23 cellular contexts compared by ENCODE assay signal in the genomic region with DNA sequence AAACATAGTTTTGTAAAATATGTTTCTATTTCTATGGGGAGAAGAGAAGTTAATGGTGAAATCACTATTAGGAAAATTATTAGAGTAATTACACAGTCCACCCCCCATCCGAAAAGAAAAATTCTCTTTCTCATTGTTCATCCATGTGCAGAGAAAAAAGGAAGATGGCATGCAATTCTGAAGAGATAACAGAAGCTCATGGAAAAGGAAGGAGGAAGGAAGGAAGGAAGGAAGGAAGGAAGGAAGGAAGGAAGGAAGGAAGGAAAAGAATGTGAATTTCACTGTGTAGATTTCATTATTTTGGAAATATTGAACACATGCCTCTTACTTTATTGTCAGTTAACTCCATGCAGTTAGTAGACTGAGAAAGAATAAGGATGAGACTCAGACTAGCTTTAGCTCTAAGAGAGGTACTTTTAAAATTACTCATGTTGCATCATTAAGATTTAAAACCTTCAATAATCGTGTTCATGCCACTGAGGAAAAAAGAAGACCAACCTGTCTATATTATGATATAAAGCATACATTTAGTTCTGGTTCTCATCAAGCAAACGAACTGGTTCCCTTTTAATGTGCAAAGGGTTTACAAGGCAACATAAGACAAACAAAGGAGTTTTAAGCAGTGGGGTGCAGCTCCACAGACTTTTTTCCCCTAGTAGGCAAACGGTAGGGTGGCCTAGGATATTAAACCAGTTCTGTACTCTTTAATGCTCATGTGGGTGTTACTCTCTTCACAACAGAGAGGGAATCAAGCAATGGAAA.
DNase-seq lines count a peak whose midpoint lies in the region; ATAC-seq and TF ChIP-seq lines count a peak whose summit lies in the region.
"Had no signal": no experiment of that assay in that cellular context is flagged by ENCODE, and none has a peak within 500 bp of the region (broad histone marks: within the 10 kb centered on the region; RNA-seq: fewer than 3 reads in every experiment).

No MANE protein-coding gene starts in this region.

- no peak for ATAC-seq in stimulated activated naive CD8-positive, alpha-beta T cell treated with anti-CD3 and anti-CD28 coated beads, Interleukin-15, amount 100 ng/mL, for 72 hours
- peak in 1 of 2 donors; percentile 6 for ATAC-seq in naive thymus-derived CD8-positive, alpha-beta T cell
- ATAC-seq: foreskin keratinocyte, GM12878, HCT116, psoas muscle had no signal

- peaks cover 8% of the 10 kb centered on the region for H3K9me3 Mint-ChIP-seq in stimulated activated naive CD8-positive, alpha-beta T cell treated with anti-CD3 and anti-CD28 coated beads, Interleukin-15, Interleukin-2, amounts not matched to agents 100 ng/mL and 50 ng/mL, for 24 hours
- H3K9me3 Mint-ChIP-seq in stimulated activated naive CD8-positive, alpha-beta T cell treated with anti-CD3 and anti-CD28 coated beads, Interleukin-15, amount 100 ng/mL, for 72 hours = no peaks in the 10 kb centered on the region
- no peaks in the 10 kb centered on the region for H3K9me3 Mint-ChIP-seq in activated naive CD8-positive, alpha-beta T cell (ENCODE audit: low read depth)
- no peaks in the 10 kb centered on the region for H3K9me3 Mint-ChIP-seq in naive thymus-derived CD8-positive, alpha-beta T cell
- H3K9me3 Mint-ChIP-seq: activated T-helper 1 cell treated with anti-CD3 and anti-CD28 coated beads, Interleukin-12 subunit alpha, Interleukin-12 subunit beta, Interleukin-2, Interleukin-4 antibody, amounts not matched to agents 30 ng/mL and 10 ng/mL and 1 ng/mL, durations not matched to agents 14 hours and 24 hours and 36 hours; CD14-positive monocyte had no signal

- in situ Hi-C loops in GM13977 (cut with MboI; ENCODE audit: low pct_unique_long_range_greater_than_20kb, low sequenced_read_pairs, unreplicated experiment) = no loop called here

- TF ChIP-seq CTCF in GM13977 (IDR thresholded peaks at IDR 0.05; ENCODE audit: extremely low read depth, insufficient read depth, missing control alignments) = no peak

- H3K27me3 Mint-ChIP-seq in stimulated activated naive CD8-positive, alpha-beta T cell treated with anti-CD3 and anti-CD28 coated beads, Interleukin-15, Interleukin-2, amounts not matched to agents 100 ng/mL and 50 ng/mL, for 24 hours = no peaks in the 10 kb centered on the region
- H3K27me3 Mint-ChIP-seq in stimulated activated naive CD8-positive, alpha-beta T cell treated with anti-CD3 and anti-CD28 coated beads, Interleukin-15, amount 100 ng/mL, for 72 hours = no peaks in the 10 kb centered on the region
- H3K27me3 Mint-ChIP-seq in activated naive CD8-positive, alpha-beta T cell = no peaks in the 10 kb centered on the region
- H3K27me3 Mint-ChIP-seq in naive thymus-derived CD8-positive, alpha-beta T cell = no peaks in the 10 kb centered on the region

- H3K4me1 Mint-ChIP-seq in stimulated activated naive CD8-positive, alpha-beta T cell treated with anti-CD3 and anti-CD28 coated beads, Interleukin-15, Interleukin-2, amounts not matched to agents 100 ng/mL and 50 ng/mL, for 24 hours (ENCODE audit: low read depth) = peaks cover 83% of the 10 kb centered on the region
- peaks cover 86% of the 10 kb centered on the region for H3K4me1 Mint-ChIP-seq in stimulated activated naive CD8-positive, alpha-beta T cell treated with anti-CD3 and anti-CD28 coated beads, Interleukin-15, amount 100 ng/mL, for 72 hours
- peaks cover 85% of the 10 kb centered on the region for H3K4me1 Mint-ChIP-seq in activated naive CD8-positive, alpha-beta T cell (ENCODE audit: low read depth)
- peaks cover 44 to 87% (median 83%) of the 10 kb centered on the region in 4 donors for H3K4me1 Mint-ChIP-seq in naive thymus-derived CD8-positive, alpha-beta T cell

- peaks cover 19% of the 10 kb centered on the region for H3K36me3 Mint-ChIP-seq in stimulated activated naive CD8-positive, alpha-beta T cell treated with anti-CD3 and anti-CD28 coated beads, Interleukin-15, Interleukin-2, amounts not matched to agents 100 ng/mL and 50 ng/mL, for 24 hours (ENCODE audit: low read depth)
- H3K36me3 Mint-ChIP-seq in activated naive CD8-positive, alpha-beta T cell = peaks cover 17% of the 10 kb centered on the region
- H3K36me3 Mint-ChIP-seq in naive thymus-derived CD8-positive, alpha-beta T cell = peaks cover 0 to 26% (median 0%) of the 10 kb centered on the region in 3 donors

- no peak for DNase-seq in stimulated activated naive CD8-positive, alpha-beta T cell treated with anti-CD3 and anti-CD28 coated beads, Interleukin-15, amount 100 ng/mL, for 72 hours
- DNase-seq in naive thymus-derived CD8-positive, alpha-beta T cell = no peak
- DNase-seq in NCI-H748 treated with DMSO at 0.1 percent for 48 hours (lab: John Stamatoyannopoulos, UW) (no peak), GM13977 (ENCODE audit: low spot score) (no peak), GM19240 (ENCODE audit: insufficient read length, low spot score) (no peak)
- DNase-seq: activated CD4-positive, CD25-positive, alpha-beta regulatory T cell treated with anti-CD3 and anti-CD28 coated beads, Interleukin-2, amount 50 U/mL, for 72 hours; central memory CD4-positive, alpha-beta T cell; foreskin keratinocyte; heart right ventricle; KBM-7; NCI-H1436; NCI-H2081 treated with DMSO at 0.1 percent for 48 hours; NCI-H345; NCI-H774; psoas muscle; SJCRH30; T-helper 1 cell had no signal

- H3K4me3 Mint-ChIP-seq in stimulated activated naive CD8-positive, alpha-beta T cell treated with anti-CD3 and anti-CD28 coated beads, Interleukin-15, Interleukin-2, amounts not matched to agents 100 ng/mL and 50 ng/mL, for 24 hours = no peak overlapping the region
- peak overlapping the region in 1 of 2 donors; percentile 5 for H3K4me3 Mint-ChIP-seq in stimulated activated naive CD8-positive, alpha-beta T cell treated with anti-CD3 and anti-CD28 coated beads, Interleukin-15, amount 100 ng/mL, for 72 hours
- H3K4me3 Mint-ChIP-seq in activated naive CD8-positive, alpha-beta T cell = no peak overlapping the region
- peak overlapping the region in 5 of 10 donors; percentile 15 to 63 (median 52) for H3K4me3 Mint-ChIP-seq in naive thymus-derived CD8-positive, alpha-beta T cell
- H3K4me3 Mint-ChIP-seq: activated T-helper 1 cell treated with anti-CD3 and anti-CD28 coated beads, Interleukin-12 subunit alpha, Interleukin-12 subunit beta, Interleukin-2, Interleukin-4 antibody, amounts not matched to agents 30 ng/mL and 10 ng/mL and 1 ng/mL, durations not matched to agents 14 hours and 24 hours and 36 hours; CD14-positive monocyte had no signal

- H3K27ac Mint-ChIP-seq in stimulated activated naive CD8-positive, alpha-beta T cell treated with anti-CD3 and anti-CD28 coated beads, Interleukin-15, Interleukin-2, amounts not matched to agents 100 ng/mL and 50 ng/mL, for 24 hours = peak overlapping the region; percentile 84
- peak overlapping the region in 1 of 2 donors; percentile 48 for H3K27ac Mint-ChIP-seq in stimulated activated naive CD8-positive, alpha-beta T cell treated with anti-CD3 and anti-CD28 coated beads, Interleukin-15, amount 100 ng/mL, for 72 hours
- peak overlapping the region; percentile 96 for H3K27ac Mint-ChIP-seq in activated naive CD8-positive, alpha-beta T cell
- H3K27ac Mint-ChIP-seq in naive thymus-derived CD8-positive, alpha-beta T cell = peak overlapping the region; percentile 30 to 83 (median 62)
- H3K27ac Mint-ChIP-seq: activated T-helper 1 cell treated with anti-CD3 and anti-CD28 coated beads, Interleukin-12 subunit alpha, Interleukin-12 subunit beta, Interleukin-2, Interleukin-4 antibody, amounts not matched to agents 30 ng/mL and 10 ng/mL and 1 ng/mL, durations not matched to agents 14 hours and 24 hours and 36 hours had no signal

- POLR2A ChIA-PET in naive thymus-derived CD8-positive, alpha-beta T cell (lab: Charles Lee) = interaction anchor here (0.7 to 0.9 kb wide), 2 partner anchors 10 to 48 kb away, joined by 3 read pairs; no protein-coding TSS in a partner anchor
